ENCODE assay signal across 22 cellular contexts in genomic region chr4:153374471-153374870, GRCh38. TPM values are rescaled to one million over a fixed set of nuclear protein-coding genes. Genes with fewer than 3 reads are reported as not detected.
DNase-seq lines count a peak whose midpoint lies in the region; TF ChIP-seq lines count a peak whose summit lies in the region.
"Had no signal": no experiment of that assay in that cellular context is flagged by ENCODE, and none has a peak within 500 bp of the region (broad histone marks: within the 10 kb centered on the region; RNA-seq: fewer than 3 reads in every experiment).

No MANE protein-coding gene starts in this region.

- no peak overlapping the region for H3K9ac ChIP-seq in smooth muscle cell (ENCODE audit: low read depth)
- H3K9ac ChIP-seq: KMS-11 had no signal

- peak overlapping the region; percentile 2 for H3K4me2 ChIP-seq in smooth muscle cell
- H3K4me2 ChIP-seq: KMS-11 had no signal

- peaks cover 5% of the 10 kb centered on the region for H3F3A ChIP-seq in smooth muscle cell (ENCODE audit: low read depth)

- no peaks in the 10 kb centered on the region for H4K20me1 ChIP-seq in smooth muscle cell (ENCODE audit: low read depth)

- no peaks in the 10 kb centered on the region for H3K79me2 ChIP-seq in smooth muscle cell (ENCODE audit: low read depth)

- TF ChIP-seq CTCF in fibroblast of mammary gland (conservative IDR thresholded peaks at IDR 0.05; ENCODE audit: control insufficient read depth, insufficient read depth, low read depth, low read length): no peak
- no peak for TF ChIP-seq CTCF in smooth muscle cell (IDR thresholded peaks at IDR 0.05; ENCODE audit: borderline replicate concordance, insufficient read depth, poor library complexity, severe bottlenecking)

- no peaks in the 10 kb centered on the region for H3K4me1 ChIP-seq in smooth muscle cell (ENCODE audit: low read depth)

- H3K27ac ChIP-seq in smooth muscle cell (ENCODE audit: low read depth): no peak overlapping the region
- H3K27ac ChIP-seq: C4-2B, KMS-11 had no signal

- peak; percentile 57 for DNase-seq in EH (ENCODE audit: low read depth)
- peak; percentile 2 for DNase-seq in RPMI7951 (ENCODE audit: low read depth)
- peak; percentile 60 for DNase-seq in fibroblast of mammary gland (ENCODE audit: low read depth)
- DNase-seq in smooth muscle cell (lab: John Stamatoyannopoulos, UW; ENCODE audit: unreplicated experiment): no peak
- DNase-seq in medulla oblongata (ENCODE audit: extremely low spot score): no peak
- DNase-seq in cerebellar cortex (ENCODE audit: low spot score): no peak
- no peak for DNase-seq in foreskin melanocyte
- DNase-seq: Calu3; CD8-positive, alpha-beta memory T cell; DMS153; IMR-90; NCI-H1105; NCI-H146; NCI-H2029; NCI-H226; NCI-H510A treated with DMSO at 0.1 percent for 48 hours; NCI-H774; NK-92 treated with Interleukin-12 subunit alpha and Interleukin-12 subunit beta, amount 100 ng/mL, for 24 hours; SIG-M5 had no signal

- no peak overlapping the region for H2AFZ ChIP-seq in smooth muscle cell (ENCODE audit: low read depth)

- no peaks in the 10 kb centered on the region for H3K27me3 ChIP-seq in smooth muscle cell (ENCODE audit: low read depth)

- peaks cover 6% of the 10 kb centered on the region for H3K9me3 ChIP-seq in smooth muscle cell (replicated peaks; ENCODE audit: low read depth)
- H3K9me3 ChIP-seq: HAP-1 had no signal

- H3K4me3 ChIP-seq in fibroblast of mammary gland (ENCODE audit: control insufficient read depth, low read depth, low read length) (no peak overlapping the region), smooth muscle cell (no peak overlapping the region)
- H3K4me3 ChIP-seq: HAP-1 had no signal

- no peaks in the 10 kb centered on the region for H3K36me3 ChIP-seq in smooth muscle cell (ENCODE audit: low read depth)

- WGBS in smooth muscle cell (ENCODE audit: low lambda C conversion rate): 69% methylated on average over 2 of the region's 2 CpGs

RNA-seq across cellular contexts. Expression of gene MND1, which starts 30.0 kb away (rescaled TPM):
- total RNA-seq in RPMI7951 (2014; rRNA removed; shearing (Covaris generic)): 27.2 and 36.0 TPM in 2 replicates
- 3.0 and 3.1 TPM in 2 replicates for total RNA-seq in smooth muscle cell
- 1.7 and 3.5 TPM in 2 replicates for polyA plus RNA-seq in smooth muscle cell

Comparison
In these comparisons a context has a peak if more than half of its experiments do, and no peak if none do; other contexts are left out.
1. DNase-seq: peak in EH (single experiment), RPMI7951 (single experiment) and fibroblast of mammary gland (single experiment); none in smooth muscle cell (single experiment), medulla oblongata (single experiment), cerebellar cortex (single experiment) and foreskin melanocyte (single experiment).